Comparison of ENCODE assay signal across 3 cellular contexts in genomic region chr3:136903899-136904298, GRCh38.
TF ChIP-seq lines count a peak whose summit lies in the region.

No MANE protein-coding gene starts in this region.

TF ChIP-seq in HepG2, 621 proteins besides CTCF, POLR2A, EP300 and RAD21:
- TF ChIP-seq ZFP1 (CRISPR knock-in tag; IDR thresholded peaks at IDR 0.05) = 0 out of 2 replicates have a peak, but pooled peaks have one; percentile 30
- no peak for TF ChIP-seq ZNF674 (CRISPR knock-in tag; IDR thresholded peaks at IDR 0.05; ENCODE audit: low read depth)

TF ChIP-seq in HEK293, 187 proteins besides CTCF, POLR2A, EP300 and RAD21:
- peak; percentile 86 for TF ChIP-seq SETDB1 (IDR thresholded peaks at IDR 0.05; ENCODE audit: insufficient read length, low read length)
- no peak for TF ChIP-seq ZNF202 (tag by site-specific recombination; IDR thresholded peaks at IDR 0.05; ENCODE audit: borderline replicate concordance)

TF ChIP-seq in K562, 482 proteins besides CTCF, POLR2A, EP300 and RAD21:
- TF ChIP-seq ZFP1 (CRISPR knock-in tag; IDR thresholded peaks at IDR 0.05) (peak; percentile 62), PHTF2 (CRISPR knock-in tag; IDR thresholded peaks at IDR 0.05) (no peak), MAX (CRISPR knock-in tag; IDR thresholded peaks at IDR 0.05) (no peak)
TF ChIP-seq in K562: peak in this region for 1.
